Comparison of ENCODE assay signal across 24 cellular contexts in genomic region chr1:54826226-54826816, GRCh38. TPM values are rescaled to one million over a fixed set of nuclear protein-coding genes. Genes with fewer than 3 reads are reported as not detected.
DNase-seq lines count a peak whose midpoint lies in the region; FAIRE-seq and TF ChIP-seq lines count a peak whose summit lies in the region.
"Had no signal": no experiment of that assay in that cellular context is flagged by ENCODE, and none has a peak within 500 bp of the region (broad histone marks: within the 10 kb centered on the region; RNA-seq: fewer than 3 reads in every experiment).

No MANE protein-coding gene starts in this region.

- no peak overlapping the region for H3K56ac ChIP-seq in H1 (replicated peaks; ENCODE audit: insufficient read length, low read depth, low read length)

- H3K79me2 ChIP-seq in H1 (ENCODE audit: control insufficient read depth in 1 of 2, insufficient read depth in 2 of 2, low read length in 2 of 2) (no peaks in the 10 kb centered on the region), trophoblast cell (ENCODE audit: control insufficient read depth, insufficient read depth, low read length, poor library complexity) (no peaks in the 10 kb centered on the region)

- peaks cover 3% of the 10 kb centered on the region in 2 experiments; a peak in 1 of 4 replicates for H3K9me3 ChIP-seq in H1 (ENCODE audit: insufficient read depth in 2 of 2, low read depth in 1 of 2, low read length in 1 of 2)
- peaks cover 8% of the 10 kb centered on the region for H3K9me3 ChIP-seq in trophoblast cell (ENCODE audit: insufficient read depth, low read depth, low read length)
- H3K9me3 ChIP-seq in vagina = peaks cover 5% of the 10 kb centered on the region

- H2AK5ac ChIP-seq in H1 (ENCODE audit: low read depth, low read length) (no peak overlapping the region), trophoblast cell (ENCODE audit: low read length) (no peak overlapping the region)

- DNase-seq in activated CD8-positive, alpha-beta memory T cell treated with anti-CD3 and anti-CD28 coated beads for 24 hours = peak; percentile 35
- DNase-seq in activated CD8-positive, alpha-beta memory T cell treated with anti-CD3 and anti-CD28 coated beads, Interleukin-2, amount 50 U/mL, for 4 hours = no peak
- DNase-seq in H1 (ENCODE audit: low read depth in 1 of 2, low spot score in 2 of 2) = no peak
- no peak for DNase-seq in trophoblast cell
- DNase-seq in vagina (ENCODE audit: extremely low spot score in 2 of 2) = peak; percentile 52 to 67
- no peak for DNase-seq in OCI-M2 (lab: John Stamatoyannopoulos, UW; ENCODE audit: unreplicated experiment)
- DNase-seq in anterior cingulate cortex (lab: John Stamatoyannopoulos, UW) = no peak
- DNase-seq: 8988T, Calu3, DMS153, DND-41, MM.1S, NCI-H2029, NCI-H2227 treated with DMSO at 0.1 percent for 48 hours, NCI-H526 treated with DMSO at 0.1 percent for 48 hours, SHP77 had no signal

- H3K9ac ChIP-seq in H1 (replicated peaks in 1 of 4; ENCODE audit: extremely low read depth in 1 of 4, low read depth in 3 of 4, low read length in 3 of 4) (no peak overlapping the region), trophoblast cell (ENCODE audit: low read length) (no peak overlapping the region)
- H3K9ac ChIP-seq: KMS-11 had no signal

- H3K27ac ChIP-seq in H1 (ENCODE audit: low read depth, low read length) (no peak overlapping the region; the same call in 1 of the 2 replicates), trophoblast cell (ENCODE audit: low read depth, low read length) (no peak overlapping the region), vagina (no peak overlapping the region)
- H3K27ac ChIP-seq: HL-60, KMS-11, RWPE1 had no signal

- no peaks in the 10 kb centered on the region for H3K23me2 ChIP-seq in H1 (ENCODE audit: low read depth, low read length)

- no peak for TF ChIP-seq EP300 in H1 (IDR thresholded peaks at IDR 0.05; ENCODE audit: borderline replicate concordance in 1 of 2, low read depth in 2 of 2, low read length in 2 of 2)

- no peak overlapping the region for H2BK5ac ChIP-seq in H1 (ENCODE audit: low read depth, low read length)
- no peak overlapping the region for H2BK5ac ChIP-seq in trophoblast cell (ENCODE audit: low read depth, low read length, poor library complexity)

- no peak overlapping the region for H4K5ac ChIP-seq in H1 (ENCODE audit: insufficient read length, low read depth, low read length)

- POLR2A ChIA-PET in H1 (lab: Charles Lee; ENCODE audit: partially characterized antibody) = interaction anchor here (1.5 kb wide), 1 partner anchor 12 kb away, joined by 3 read pairs; no protein-coding TSS in a partner anchor

- H2BK12ac ChIP-seq in H1 (ENCODE audit: low read depth, low read length) (no peak overlapping the region), trophoblast cell (ENCODE audit: low read length) (no peak overlapping the region)

- WGBS in H1 (ENCODE audit: extremely low coverage in 1 of 2, insufficient coverage in 1 of 2, insufficient read length in 1 of 2, insufficient replicate concordance in 2 of 2, low coverage in 1 of 2, low lambda C conversion rate in 2 of 2, missing lambda C conversion rate in 1 of 2), 2 experiments = 88% methylated on average over 4 of the region's 4 CpGs; no CpG with 5 or more reads in 1 of the 2 experiments
- WGBS in trophoblast cell (ENCODE audit: extremely low coverage, insufficient coverage, insufficient read length) = no CpG with 5 or more reads among the region's 4 CpGs

- H3K4me2 ChIP-seq in H1 (ENCODE audit: insufficient read depth in 1 of 2, low read depth in 2 of 2, low read length in 2 of 2) (no peak overlapping the region), trophoblast cell (ENCODE audit: low read length) (no peak overlapping the region)
- H3K4me2 ChIP-seq: KMS-11 had no signal

- H2BK15ac ChIP-seq in H1 (ENCODE audit: low read length) = no peak overlapping the region

- H3K36me3 ChIP-seq in H1 (ENCODE audit: control insufficient read depth in 2 of 4, insufficient read depth in 4 of 4, low read length in 3 of 4) (no peaks in the 10 kb centered on the region), trophoblast cell (ENCODE audit: control insufficient read depth in 1 of 2, insufficient read depth in 2 of 2, low read length in 2 of 2) (no peaks in the 10 kb centered on the region), vagina (no peaks in the 10 kb centered on the region)

- no peak overlapping the region for H2BK20ac ChIP-seq in H1 (ENCODE audit: low read length)

- H3K4me3 ChIP-seq in H1 (ENCODE audit: extremely low read depth in 1 of 4, insufficient read depth in 2 of 4, low read depth in 3 of 4, low read length in 4 of 4) (no peak overlapping the region), trophoblast cell (ENCODE audit: low read depth, low read length) (peak overlapping the region; percentile 27), vagina (no peak overlapping the region)

- intact Hi-C loops in vagina (cut with DNase I) = no loop called here

- no peak overlapping the region for H3K18ac ChIP-seq in H1 (ENCODE audit: extremely low read depth, low read length)
- no peak overlapping the region for H3K18ac ChIP-seq in trophoblast cell (ENCODE audit: low read length)

- no peak overlapping the region for H2AFZ ChIP-seq in H1 (ENCODE audit: low read length)
- no peak overlapping the region for H2AFZ ChIP-seq in trophoblast cell (ENCODE audit: insufficient read depth, low read length, poor library complexity)

- H3K4me1 ChIP-seq in H1 (replicated peaks in 1 of 4; ENCODE audit: control insufficient read depth in 3 of 4, insufficient read depth in 4 of 4, low read length in 3 of 4) = no peaks in the 10 kb centered on the region
- H3K4me1 ChIP-seq in trophoblast cell (ENCODE audit: control insufficient read depth in 1 of 2, insufficient read depth in 2 of 2, low read length in 2 of 2) = no peaks in the 10 kb centered on the region
- H3K4me1 ChIP-seq in vagina = no peaks in the 10 kb centered on the region

- H3K79me1 ChIP-seq in H1 (ENCODE audit: low read depth, low read length) (no peaks in the 10 kb centered on the region), trophoblast cell (ENCODE audit: low read length) (no peaks in the 10 kb centered on the region)

- H4K8ac ChIP-seq in H1 (ENCODE audit: extremely low read depth, insufficient read depth, low read length) (peak overlapping the region; percentile 14; the same call in 1 of the 2 replicates), trophoblast cell (ENCODE audit: low read depth, low read length) (no peak overlapping the region)

- CTCF ChIA-PET in H1 (lab: Charles Lee; ENCODE audit: partially characterized antibody) = interaction anchor here (0.8 kb wide), 2 partner anchors 11 to 13 kb away, joined by 3 read pairs; no protein-coding TSS in a partner anchor

- no peak overlapping the region for H4K12ac ChIP-seq in trophoblast cell (ENCODE audit: low read depth, low read length)

- H3K14ac ChIP-seq in H1 (ENCODE audit: insufficient read length) = no peak overlapping the region
- no peak overlapping the region for H3K14ac ChIP-seq in trophoblast cell (ENCODE audit: low read length)

- TF ChIP-seq CTCF in H1 (IDR thresholded peaks at IDR 0.05; ENCODE audit: control extremely low read depth in 1 of 3, insufficient read depth in 1 of 3, low read depth in 1 of 3, low read length in 3 of 3) (no peak), vagina (IDR thresholded peaks at IDR 0.05) (no peak)

- H4K91ac ChIP-seq in H1 (replicated peaks; ENCODE audit: insufficient read length, low read length) (no peak overlapping the region), trophoblast cell (ENCODE audit: low read depth, low read length) (no peak overlapping the region)

- H3K27me3 ChIP-seq in H1 (replicated peaks in 1 of 4; ENCODE audit: control insufficient read depth in 3 of 4, extremely low read depth in 1 of 4, insufficient read depth in 3 of 4, low read length in 3 of 4) (no peaks in the 10 kb centered on the region), trophoblast cell (ENCODE audit: insufficient read depth, low read length) (no peaks in the 10 kb centered on the region), vagina (no peaks in the 10 kb centered on the region)

- TF ChIP-seq POLR2A in H1 (IDR thresholded peaks at IDR 0.05; ENCODE audit: control extremely low read depth in 1 of 2, low read depth in 2 of 2, low read length in 2 of 2) (no peak), vagina (IDR thresholded peaks at IDR 0.05) (no peak)

- no peaks in the 10 kb centered on the region for H4K20me1 ChIP-seq in H1 (replicated peaks in 1 of 2; ENCODE audit: control insufficient read depth in 1 of 2, insufficient read depth in 2 of 2, low read length in 2 of 2)

- no peak for TF ChIP-seq RAD21 in H1 (IDR thresholded peaks at IDR 0.05 in 1 of 2, conservative IDR thresholded peaks at IDR 0.05 in 1 of 2; ENCODE audit: low read depth in 2 of 2, low read length in 2 of 2)

- no peak overlapping the region for H3K23ac ChIP-seq in H1 (ENCODE audit: insufficient read length)
- H3K23ac ChIP-seq in trophoblast cell (ENCODE audit: low read length) = no peak overlapping the region

- no peak for FAIRE-seq in H1 (lab: Jason Lieb, UNC)
- FAIRE-seq: GM12892, GM19239, H54 had no signal

- H3K4ac ChIP-seq in H1 (replicated peaks; ENCODE audit: insufficient read length, low read depth, low read length) = no peak overlapping the region
- no peak overlapping the region for H3K4ac ChIP-seq in trophoblast cell (ENCODE audit: low read depth, low read length)

- H2BK120ac ChIP-seq in H1 (replicated peaks; ENCODE audit: low read depth, low read length) = no peak overlapping the region
- H2BK120ac ChIP-seq in trophoblast cell (ENCODE audit: insufficient read depth, low read length, poor library complexity) = no peak overlapping the region

TF ChIP-seq in H1, 55 proteins besides CTCF, POLR2A, EP300 and RAD21 (continues in another document):
- no peak for TF ChIP-seq SIX5 (IDR thresholded peaks at IDR 0.05; ENCODE audit: low read depth, low read length)
- TF ChIP-seq TBP (IDR thresholded peaks at IDR 0.05; ENCODE audit: low read depth, low read length) = no peak
- TF ChIP-seq BRCA1 (IDR thresholded peaks at IDR 0.05; ENCODE audit: low read depth, low read length) = no peak
- no peak for TF ChIP-seq GABPA (IDR thresholded peaks at IDR 0.05; ENCODE audit: borderline replicate concordance, insufficient read depth, low read length)
- TF ChIP-seq YY1 (IDR thresholded peaks at IDR 0.05; ENCODE audit: low read depth, low read length) = no peak
- TF ChIP-seq MAX (IDR thresholded peaks at IDR 0.05) = no peak

RNA-seq across cellular contexts. Expression of gene TTC22, which starts 25.2 kb away (rescaled TPM):
- 1.1 and 1.6 TPM in 2 replicates for total RNA-seq in H1 (2021; fragmentation: NEBNext Ultra II Directional; extraction: Animal tissue kit (Norgen Biotek cat#: 25700))
- 1.00 and 1.7 TPM in 2 replicates for polyA plus RNA-seq in H1 (2011; rRNA removed)
- 1.4 TPM for polyA plus RNA-seq in H1 (2011; cell fraction: cytosol; rRNA removed)
- 2.3 TPM for polyA plus RNA-seq in H1 (2011; cell fraction: nucleus; rRNA removed)
- polyA plus RNA-seq in H1 (2012, experiment 1 of 2) = 0.83 to 0.94 TPM (median 0.94 TPM) in 4 replicates
- polyA plus RNA-seq in H1 (2012, experiment 2 of 2) = 0.43 TPM
- 0.83 TPM for polyA plus RNA-seq in H1 (2013, experiment 1 of 2)
- 0.70 TPM for polyA plus RNA-seq in H1 (2013, experiment 2 of 2)
- polyA minus RNA-seq in H1 (2011; rRNA and poly(A)+ RNA removed) = 0.49 and 0.79 TPM in 2 replicates
- polyA minus RNA-seq in H1 (2011; cell fraction: cytosol; rRNA and poly(A)+ RNA removed) = 0.66 TPM
- 0.80 TPM for polyA minus RNA-seq in H1 (2011; cell fraction: nucleus; rRNA and poly(A)+ RNA removed)
- polyA plus RNA-seq in trophoblast cell (2013) = 0.12 and 0.35 TPM in 2 replicates
- 43.5 TPM for total RNA-seq in vagina
- total RNA-seq: NCI-H460 had no signal
- polyA plus RNA-seq: BJ had no signal

Comparison
In these comparisons a context has a peak if more than half of its experiments do, and no peak if none do; other contexts are left out.
1. DNase-seq: peak in activated CD8-positive, alpha-beta memory T cell treated with anti-CD3 and anti-CD28 coated beads for 24 hours (single experiment) and vagina (2 of 2); none in activated CD8-positive, alpha-beta memory T cell treated with anti-CD3 and anti-CD28 coated beads, Interleukin-2, amount 50 U/mL, for 4 hours (single experiment), H1 (0 of 2), trophoblast cell (0 of 2), OCI-M2 (single experiment) and anterior cingulate cortex (0 of 58).
2. RNA of gene TTC22, which starts 25.2 kb away (total RNA-seq): 43.5 TPM in vagina (single experiment); 1.1 to 1.6 TPM in H1; every median in the first group is over 10 times any median in the second.